8 cellular contexts compared by ENCODE assay signal in the genomic region with DNA sequence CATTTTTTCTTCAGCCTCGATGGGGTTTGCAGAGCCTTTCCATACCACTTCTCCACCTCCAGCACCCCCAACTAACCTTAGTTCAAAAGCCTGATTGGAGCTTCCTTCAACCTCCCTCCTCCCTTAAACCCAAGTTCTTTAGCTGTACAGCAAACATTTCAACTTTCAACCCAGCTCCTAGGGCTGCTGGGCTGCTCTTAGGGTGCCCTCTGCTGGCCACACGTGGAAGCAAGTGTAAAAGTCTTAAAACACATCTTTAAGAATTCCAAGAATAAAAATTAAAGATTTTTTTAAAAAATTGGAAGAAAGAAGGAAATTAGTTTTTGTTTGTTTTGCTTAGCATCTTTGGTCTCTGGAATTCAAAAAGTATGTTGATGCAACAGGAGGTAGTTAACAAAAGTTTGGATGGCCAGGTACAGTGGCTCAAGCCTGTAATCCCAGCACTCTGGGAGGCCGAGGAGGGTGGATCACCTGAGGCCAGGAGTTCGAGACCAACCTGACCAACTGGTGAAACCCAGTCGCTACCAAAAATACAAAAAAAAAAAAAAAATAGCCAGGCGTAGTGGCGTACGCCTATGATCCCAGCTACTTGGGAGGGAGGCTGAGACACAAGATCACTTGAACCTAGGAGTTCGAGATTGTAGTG. TPM values are rescaled to one million over a fixed set of nuclear protein-coding genes. Genes with fewer than 3 reads are reported as not detected.
DNase-seq lines count a peak whose midpoint lies in the region; ATAC-seq and TF ChIP-seq lines count a peak whose summit lies in the region.

No MANE protein-coding gene starts in this region.

- H3K27me3 ChIP-seq in stomach, result no peaks in the 10 kb centered on the region

- peaks cover 0 to 22% (median 11%) of the 10 kb centered on the region in 7 donors for H3K9me3 Mint-ChIP-seq in naive B cell

- intact Hi-C loops in stomach (cut with DNase I; ENCODE audit: low total_unique reads), result loop anchor here (10.0 kb wide), 1 partner anchor 83 kb away; no protein-coding TSS in a partner anchor

- TF ChIP-seq CTCF in 22Rv1 (IDR thresholded peaks at IDR 0.05) (peak; percentile 96), epithelial cell of proximal tubule (conservative IDR thresholded peaks at IDR 0.05; ENCODE audit: low read depth, low read length) (peak; percentile 91), stomach (IDR thresholded peaks at IDR 0.05) (peak in 5 of 7 experiments; percentile 37 to 81 (median 69))

- peaks cover 2 to 16% (median 9%) of the 10 kb centered on the region in 4 donors for H3K9me3 ChIP-seq in stomach

- peaks cover 0 to 45% (median 31%) of the 10 kb centered on the region in 4 donors for H3K36me3 ChIP-seq in stomach

- TF ChIP-seq POLR2A in stomach (IDR thresholded peaks at IDR 0.05), result no peak

- ATAC-seq in naive B cell (ENCODE audit: low read depth in 2 of 2) (peak in 1 of 2 donors; percentile 41), HG03432 (IDR thresholded peaks at IDR 0.05; ENCODE audit: unreplicated experiment) (no peak)

- H3K36me3 Mint-ChIP-seq in naive B cell, result peaks cover 0 to 6% of the 10 kb centered on the region in 2 donors

- no peak overlapping the region for H3K27ac Mint-ChIP-seq in naive B cell

- no peak overlapping the region for H3K4me3 Mint-ChIP-seq in naive B cell

- WGBS in stomach, 5 donors, result 45 to 59% (median 53%) methylated on average over 9 of the region's 9 CpGs

- H3K27ac ChIP-seq in 22Rv1, result no peak overlapping the region
- H3K27ac ChIP-seq in stomach, result no peak overlapping the region

- TF ChIP-seq EP300 in stomach (IDR thresholded peaks at IDR 0.05), result no peak

- DNase-seq in GM03348 (ENCODE audit: low spot score), result peak; percentile 81
- peak; percentile 19 for DNase-seq in NCI-H2196 treated with DMSO at 0.1 percent for 48 hours (lab: John Stamatoyannopoulos, UW; ENCODE audit: unreplicated experiment)
- DNase-seq in activated CD8-positive, alpha-beta memory T cell treated with anti-CD3 and anti-CD28 coated beads for 4 hours (ENCODE audit: low read depth in 2 of 2), result peak; percentile 6 to 8
- no peak for DNase-seq in epithelial cell of proximal tubule (ENCODE audit: low read depth)
- DNase-seq in naive B cell, result peak; percentile 4
- DNase-seq in stomach, result peak; percentile 59

- no peaks in the 10 kb centered on the region for H3K4me1 ChIP-seq in stomach

- peaks cover 0 to 11% (median 4%) of the 10 kb centered on the region in 3 donors for H3K27me3 Mint-ChIP-seq in naive B cell

- H3K4me1 Mint-ChIP-seq in naive B cell, result peaks cover 0 to 3% (median 0%) of the 10 kb centered on the region in 3 donors

- H3K4me3 ChIP-seq in epithelial cell of proximal tubule (ENCODE audit: low read depth, low read length), result no peak overlapping the region
- H3K4me3 ChIP-seq in stomach, result no peak overlapping the region

RNA-seq across cellular contexts. Expression of a gene that starts 15.5 kb away (rescaled TPM):
- total RNA-seq in epithelial cell of proximal tubule, result not detected in 2 replicates
- polyA plus RNA-seq in naive B cell (ENCODE audit: low read depth in 6 of 6), result under 1 TPM in 1 of 6 donors, not detected in 5; 0.68 TPM
- under 1 TPM in 1 of 5 donors, not detected in 4; 0.55 TPM for total RNA-seq in stomach
- 1 to 10 TPM; 1.1 to 4.6 (median 3.0) TPM for polyA plus RNA-seq in stomach
